Comparison of ENCODE assay signal across 18 cellular contexts in the genomic region with DNA sequence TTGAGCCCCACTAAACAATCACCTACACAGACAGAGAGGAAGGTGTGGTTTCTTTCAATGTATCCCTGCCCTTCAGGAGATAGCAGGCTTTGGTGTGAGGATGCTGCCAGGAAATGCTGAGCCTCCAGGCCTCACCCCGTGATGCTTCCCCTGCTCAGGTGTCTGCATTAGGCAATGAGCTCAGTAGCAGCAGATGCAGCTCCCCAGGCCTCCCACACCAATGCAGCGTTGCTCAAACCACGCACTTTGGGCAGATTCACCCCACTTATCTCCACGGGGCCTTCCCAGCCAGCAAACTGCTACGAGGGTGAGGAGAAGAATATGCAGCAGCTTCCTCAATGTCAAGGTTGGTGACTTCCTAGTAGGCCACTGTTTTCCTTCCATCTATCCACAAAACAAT.
DNase-seq lines count a peak whose midpoint lies in the region; ATAC-seq, FAIRE-seq and TF ChIP-seq lines count a peak whose summit lies in the region.
"Had no signal": no experiment of that assay in that cellular context is flagged by ENCODE, and none has a peak within 500 bp of the region (broad histone marks: within the 10 kb centered on the region; RNA-seq: fewer than 3 reads in every experiment).

No MANE protein-coding gene starts in this region.

- H3K18ac ChIP-seq in mesendoderm (ENCODE audit: low read length), result no peak overlapping the region

- no peak overlapping the region for H4K5ac ChIP-seq in mesendoderm (ENCODE audit: low read length)

- H2BK15ac ChIP-seq in mesendoderm (replicated peaks; ENCODE audit: low read depth), result no peak overlapping the region

- H3K27me3 ChIP-seq in GM23338 (ENCODE audit: insufficient read depth) (no peaks in the 10 kb centered on the region), astrocyte (ENCODE audit: insufficient read depth, low read length) (no peaks in the 10 kb centered on the region), mesendoderm (ENCODE audit: insufficient read depth, low read length, poor library complexity) (no peaks in the 10 kb centered on the region), MM.1S (replicated peaks; ENCODE audit: insufficient read depth, low read length) (no peaks in the 10 kb centered on the region)

- TF ChIP-seq CTCF in GM23338 (conservative IDR thresholded peaks at IDR 0.05; ENCODE audit: low read depth in 2 of 2), result no peak
- no peak for TF ChIP-seq CTCF in astrocyte (IDR thresholded peaks at IDR 0.05; ENCODE audit: insufficient read depth, low read depth, low read length)
- TF ChIP-seq CTCF in MM.1S (IDR thresholded peaks at IDR 0.05; ENCODE audit: low read length), result no peak

- no peaks in the 10 kb centered on the region for H3K79me1 ChIP-seq in mesendoderm (ENCODE audit: low read length)

- peaks cover 2% of the 10 kb centered on the region for H3K27me3 Mint-ChIP-seq in GM23338 (ENCODE audit: insufficient read depth, low read depth, poor library complexity)
- peaks cover 1% of the 10 kb centered on the region for H3K27me3 Mint-ChIP-seq in astrocyte (ENCODE audit: low read depth, unreplicated experiment)
- H3K27me3 Mint-ChIP-seq: activated naive CD8-positive, alpha-beta T cell had no signal

- H3K27ac ChIP-seq in GM23338 (ENCODE audit: low read depth) (no peak overlapping the region), astrocyte (ENCODE audit: low read depth, low read length) (peak overlapping the region; percentile 91), mesendoderm (ENCODE audit: low read depth, low read length) (no peak overlapping the region), MM.1S (ENCODE audit: low read length) (no peak overlapping the region)
- H3K27ac ChIP-seq: RWPE1 had no signal

- no peak for FAIRE-seq in astrocyte (lab: Jason Lieb, UNC)

- DNase-seq in GM23338 (ENCODE audit: low spot score) (no peak), NCI-H2107 treated with DMSO at 0.1 percent for 48 hours (lab: John Stamatoyannopoulos, UW; ENCODE audit: unreplicated experiment) (peak; percentile 59), astrocyte (ENCODE audit: low read depth) (no peak), mesendoderm (peak; percentile 50), MM.1S (no peak), NOMO-1 treated with dmso at 0.1 percent for 144 hours (lab: John Stamatoyannopoulos, UW; ENCODE audit: unreplicated experiment) (no peak)
- DNase-seq: activated CD4-positive, alpha-beta T cell treated with anti-CD3 and anti-CD28 coated beads for 1 hour; erythroblast; foreskin melanocyte; H7; nephron progenitor cell; stimulated activated CD4-positive, alpha-beta T cell treated with anti-CD3 and anti-CD28 coated beads, Interleukin-1b, Interleukin-23, amount 100 ng/mL, for 48 hours; stimulated activated naive CD4-positive, alpha-beta T cell treated with Interleukin-2 at 50 U/mL for 16 hours had no signal

- H3K9me3 ChIP-seq in astrocyte (ENCODE audit: insufficient read depth, low read depth, low read length), result no peaks in the 10 kb centered on the region
- no peaks in the 10 kb centered on the region for H3K9me3 ChIP-seq in MM.1S (replicated peaks; ENCODE audit: insufficient read depth, low read length)

- H3K4me1 ChIP-seq in GM23338 (ENCODE audit: insufficient read depth) (peaks cover 15% of the 10 kb centered on the region; the same call in 1 of the 2 replicates), astrocyte (ENCODE audit: insufficient read depth, low read length) (peaks cover 33% of the 10 kb centered on the region), mesendoderm (ENCODE audit: control insufficient read depth, low read depth, low read length) (no peaks in the 10 kb centered on the region), MM.1S (ENCODE audit: low read length) (no peaks in the 10 kb centered on the region)

- no peak overlapping the region for H3K56ac ChIP-seq in mesendoderm (ENCODE audit: low read length)

- H3K23ac ChIP-seq in mesendoderm (ENCODE audit: low read length), result no peak overlapping the region

- H3K4me2 ChIP-seq in GM23338 (no peak overlapping the region), astrocyte (ENCODE audit: low read length) (peak overlapping the region; percentile 56), mesendoderm (ENCODE audit: low read length) (no peak overlapping the region), MM.1S (ENCODE audit: low read depth, low read length) (no peak overlapping the region)

- H3F3A ChIP-seq in GM23338 (replicated peaks; ENCODE audit: low read depth), result no peaks in the 10 kb centered on the region
- no peaks in the 10 kb centered on the region for H3F3A ChIP-seq in MM.1S (ENCODE audit: insufficient read depth, low read length)

- no peak overlapping the region for H3K4ac ChIP-seq in mesendoderm (ENCODE audit: low read depth, low read length)

- peak overlapping the region; percentile 70 for H3K9ac ChIP-seq in astrocyte (ENCODE audit: low read length)
- H3K9ac ChIP-seq in mesendoderm (ENCODE audit: low read length), result no peak overlapping the region
- H3K9ac ChIP-seq in MM.1S (ENCODE audit: low read length), result no peak overlapping the region

- H3K4me3 Mint-ChIP-seq in GM23338 (no peak overlapping the region), astrocyte (ENCODE audit: unreplicated experiment) (no peak overlapping the region)
- H3K4me3 Mint-ChIP-seq: activated naive CD8-positive, alpha-beta T cell; nephron progenitor cell had no signal

- no peak overlapping the region for H2BK120ac ChIP-seq in mesendoderm (ENCODE audit: low read depth, low read length)

- no peaks in the 10 kb centered on the region for H4K20me1 ChIP-seq in GM23338 (replicated peaks; ENCODE audit: insufficient read depth)
- no peaks in the 10 kb centered on the region for H4K20me1 ChIP-seq in astrocyte (ENCODE audit: insufficient read depth, low read length)
- H4K20me1 ChIP-seq in MM.1S (ENCODE audit: insufficient read depth, low read length), result no peaks in the 10 kb centered on the region

- H3K9me2 ChIP-seq in GM23338 (ENCODE audit: insufficient read depth) (no peaks in the 10 kb centered on the region), MM.1S (replicated peaks; ENCODE audit: insufficient read depth, low read length) (no peaks in the 10 kb centered on the region)

- peak; percentile 22; the same call in 2 of the 3 replicates for ATAC-seq in GM23338
- ATAC-seq in GM21447 (IDR thresholded peaks at IDR 0.05; ENCODE audit: unreplicated experiment), result no peak
- no peak for ATAC-seq in HG03378 (IDR thresholded peaks at IDR 0.05; ENCODE audit: unreplicated experiment)

- H2AK5ac ChIP-seq in mesendoderm (ENCODE audit: low read length), result no peak overlapping the region

- H3K79me2 ChIP-seq in GM23338 (replicated peaks; ENCODE audit: insufficient read depth), result no peaks in the 10 kb centered on the region
- H3K79me2 ChIP-seq in astrocyte (ENCODE audit: insufficient read depth, low read length), result no peaks in the 10 kb centered on the region
- H3K79me2 ChIP-seq in mesendoderm (ENCODE audit: control insufficient read depth, insufficient read depth, low read length), result no peaks in the 10 kb centered on the region
- H3K79me2 ChIP-seq in MM.1S (ENCODE audit: low read length), result no peaks in the 10 kb centered on the region

- H2AFZ ChIP-seq in GM23338, result peak overlapping the region; percentile 83; the same call in 1 of the 2 replicates
- peak overlapping the region; percentile 16 for H2AFZ ChIP-seq in astrocyte (ENCODE audit: low read depth, low read length)
- H2AFZ ChIP-seq in MM.1S (ENCODE audit: low read length), result no peak overlapping the region

- H4K8ac ChIP-seq in mesendoderm (ENCODE audit: low read depth, low read length), result no peak overlapping the region

- H3K4me1 Mint-ChIP-seq in GM23338 (peaks cover 24% of the 10 kb centered on the region), astrocyte (ENCODE audit: low read depth, unreplicated experiment) (peaks cover 23% of the 10 kb centered on the region)

- no peak overlapping the region for H2BK5ac ChIP-seq in mesendoderm (ENCODE audit: low read length)

- no CpG with 5 or more reads among the region's 5 CpGs for WGBS in mesendoderm (ENCODE audit: extremely low coverage, insufficient coverage, low lambda C conversion rate)

- no peaks in the 10 kb centered on the region for H3K9me3 Mint-ChIP-seq in GM23338
- H3K9me3 Mint-ChIP-seq in astrocyte (ENCODE audit: unreplicated experiment), result no peaks in the 10 kb centered on the region
- H3K9me3 Mint-ChIP-seq: nephron progenitor cell had no signal

- no peak overlapping the region for H3K4me3 ChIP-seq in GM23338
- H3K4me3 ChIP-seq in astrocyte (ENCODE audit: insufficient read depth, low read depth, low read length), result no peak overlapping the region
- H3K4me3 ChIP-seq in mesendoderm (ENCODE audit: low read length), result no peak overlapping the region
- H3K4me3 ChIP-seq in MM.1S (ENCODE audit: low read length), result no peak overlapping the region

- H3K36me3 ChIP-seq in GM23338 (ENCODE audit: insufficient read depth) (no peaks in the 10 kb centered on the region), astrocyte (ENCODE audit: insufficient read depth, low read length) (no peaks in the 10 kb centered on the region), mesendoderm (ENCODE audit: control insufficient read depth, insufficient read depth, low read length) (no peaks in the 10 kb centered on the region), MM.1S (replicated peaks; ENCODE audit: insufficient read depth, low read length) (no peaks in the 10 kb centered on the region)

- H3K36me3 Mint-ChIP-seq in GM23338 (ENCODE audit: low read depth) (no peaks in the 10 kb centered on the region), astrocyte (ENCODE audit: low read depth, unreplicated experiment) (no peaks in the 10 kb centered on the region)
- H3K36me3 Mint-ChIP-seq: activated naive CD8-positive, alpha-beta T cell had no signal

- no peak overlapping the region for H3K27ac Mint-ChIP-seq in GM23338
- no peak overlapping the region for H3K27ac Mint-ChIP-seq in astrocyte (ENCODE audit: unreplicated experiment)
- H3K27ac Mint-ChIP-seq: activated naive CD8-positive, alpha-beta T cell; nephron progenitor cell; progenitor cell of endocrine pancreas had no signal

TF ChIP-seq in GM23338, 12 proteins besides CTCF, POLR2A, EP300 and RAD21 (continues in another document):
- TF ChIP-seq EZH2phosphoT487 (IDR thresholded peaks at IDR 0.05; ENCODE audit: unreplicated experiment), result no peak
- no peak for TF ChIP-seq STAT1 (IDR thresholded peaks at IDR 0.05; ENCODE audit: unreplicated experiment)

Comparison
In these comparisons a context has a peak if more than half of its experiments do, and no peak if none do; other contexts are left out.
1. DNase-seq: peak in NCI-H2107 treated with DMSO at 0.1 percent for 48 hours (single experiment) and mesendoderm (single experiment); none in GM23338 (single experiment), astrocyte (single experiment), MM.1S (single experiment) and NOMO-1 treated with dmso at 0.1 percent for 144 hours (single experiment).